Comparison of ENCODE assay signal across 8 cellular contexts in the genomic region with DNA sequence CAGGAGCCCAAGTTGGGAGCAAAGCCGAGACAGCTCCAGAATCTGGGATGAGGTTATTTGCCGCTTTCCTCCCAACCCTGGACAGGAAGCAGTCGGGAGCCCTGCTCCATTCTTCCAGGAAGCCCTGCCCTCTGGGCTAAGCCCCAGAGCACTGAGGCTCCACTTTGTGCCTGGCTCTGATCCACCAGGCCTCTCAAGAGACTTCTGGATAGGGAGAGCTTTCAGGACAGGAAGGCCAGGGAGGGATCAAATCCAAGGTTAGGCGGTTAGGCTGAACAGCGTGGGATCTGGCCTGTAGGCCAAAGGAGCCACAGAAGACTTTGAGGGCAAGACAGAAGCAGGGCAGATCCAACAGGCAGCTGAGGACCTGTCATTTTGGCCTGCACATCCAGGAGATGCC. TPM values are rescaled to one million over a fixed set of nuclear protein-coding genes. Genes with fewer than 3 reads are reported as not detected.
A peak's percentile ranks its signal among the peaks of the same experiment; 100 is the strongest.
DNase-seq lines count a peak whose midpoint lies in the region; ATAC-seq and TF ChIP-seq lines count a peak whose summit lies in the region.

No MANE protein-coding gene starts in this region.

- BruUV-seq in Caco-2 (replicated peaks; lab: Mats Ljungman, UMichigan), result no TSS peak

- H3K27me3 Mint-ChIP-seq in Caco-2 (ENCODE audit: insufficient read depth, unreplicated experiment), result no peaks in the 10 kb centered on the region

- H3K4me1 Mint-ChIP-seq in Caco-2 (ENCODE audit: low read depth, unreplicated experiment), result peaks cover 18% of the 10 kb centered on the region

- intact Hi-C loops in Caco-2 (cut with micrococcal nuclease; ENCODE audit: unreplicated experiment), result loop anchor here (5.0 kb wide), 1 partner anchor 46 kb away; no protein-coding TSS in a partner anchor

- peak overlapping the region; percentile 60 to 69 for H3K9ac ChIP-seq in duodenal mucosa (ENCODE audit: low read depth in 1 of 2, low read length in 2 of 2)
- H3K9ac ChIP-seq in mucosa of rectum (ENCODE audit: low read depth in 1 of 2, low read length in 2 of 2), result peak overlapping the region; percentile 70

- CTCF ChIA-PET in Caco-2 (lab: Charles Lee), result interaction anchor here (1.0 kb wide), 2 partner anchors 18 kb away, joined by 3 to 5 read pairs; no protein-coding TSS in a partner anchor

- DNase-seq in Caco-2, result no peak
- DNase-seq in NCI-H1092 treated with DMSO at 0.1 percent for 48 hours (lab: John Stamatoyannopoulos, UW), result peak; percentile 39
- no peak for DNase-seq in NCI-H345 (lab: John Stamatoyannopoulos, UW)
- DNase-seq in GM19240 (ENCODE audit: insufficient read length, low spot score), result no peak
- DNase-seq in CD1c-positive myeloid dendritic cell (ENCODE audit: extremely low spot score), result no peak

- H3K36me3 Mint-ChIP-seq in Caco-2 (ENCODE audit: insufficient read depth, unreplicated experiment), result peaks cover 6% of the 10 kb centered on the region

- H3K9me3 Mint-ChIP-seq in Caco-2 (ENCODE audit: unreplicated experiment), result no peaks in the 10 kb centered on the region

- no peak for TF ChIP-seq CTCF in Caco-2 (IDR thresholded peaks at IDR 0.05; ENCODE audit: insufficient read depth in 1 of 2, low read depth in 1 of 2, low read length in 1 of 2, severe bottlenecking in 1 of 2, unreplicated experiment in 1 of 2)

- peak overlapping the region; percentile 61 for H3K4me3 ChIP-seq in Caco-2 (ENCODE audit: low read depth, low read length)
- H3K4me3 ChIP-seq in duodenal mucosa (ENCODE audit: low read depth in 1 of 2, low read length in 2 of 2), result peak overlapping the region; percentile 68 to 81
- peak overlapping the region; percentile 82 to 83 for H3K4me3 ChIP-seq in mucosa of rectum (ENCODE audit: low read length in 2 of 2)

- H3K9me3 ChIP-seq in Caco-2 (no peaks in the 10 kb centered on the region), duodenal mucosa (ENCODE audit: control insufficient read depth in 1 of 2, low read length in 2 of 2) (no peaks in the 10 kb centered on the region), mucosa of rectum (ENCODE audit: control insufficient read depth in 2 of 2, low read length in 2 of 2) (no peaks in the 10 kb centered on the region)

- POLR2A ChIA-PET in Caco-2 (lab: Charles Lee), result no interaction called here

- H3K4me1 ChIP-seq in Caco-2 (peaks cover 4% of the 10 kb centered on the region; the same call in 1 of the 2 replicates), duodenal mucosa (ENCODE audit: control insufficient read depth in 1 of 2, insufficient read depth in 2 of 2, low read length in 2 of 2) (peaks cover 66 to 71% of the 10 kb centered on the region in 2 donors), mucosa of rectum (ENCODE audit: control insufficient read depth in 2 of 2, insufficient read depth in 2 of 2, low read length in 2 of 2) (peaks cover 16 to 26% of the 10 kb centered on the region in 2 donors)

- H3K36me3 ChIP-seq in Caco-2 (ENCODE audit: control insufficient read depth, insufficient read depth, low read length) (no peaks in the 10 kb centered on the region), duodenal mucosa (ENCODE audit: control insufficient read depth in 1 of 2, insufficient read depth in 2 of 2, low read length in 2 of 2) (no peaks in the 10 kb centered on the region), mucosa of rectum (ENCODE audit: control insufficient read depth in 2 of 2, insufficient read depth in 2 of 2, low read length in 2 of 2) (peaks cover 0 to 2% of the 10 kb centered on the region in 2 donors)

- peak overlapping the region; percentile 72 for H3K4me3 Mint-ChIP-seq in Caco-2 (ENCODE audit: unreplicated experiment)

- no peak for ATAC-seq in GM18517 (IDR thresholded peaks at IDR 0.05; ENCODE audit: unreplicated experiment)

- H3K27ac ChIP-seq in duodenal mucosa (ENCODE audit: low read depth, low read length) (peak overlapping the region; percentile 51), mucosa of rectum (ENCODE audit: low read depth in 2 of 2, low read length in 2 of 2) (peak overlapping the region; percentile 59 to 81)

- H3K27ac Mint-ChIP-seq in Caco-2 (ENCODE audit: unreplicated experiment), result no peak overlapping the region

- H3K27me3 ChIP-seq in Caco-2 (replicated peaks; ENCODE audit: control insufficient read depth, insufficient read depth, low read length) (no peaks in the 10 kb centered on the region), duodenal mucosa (ENCODE audit: control insufficient read depth in 1 of 2, insufficient read depth in 2 of 2, low read length in 2 of 2) (no peaks in the 10 kb centered on the region), mucosa of rectum (ENCODE audit: control insufficient read depth in 2 of 2, insufficient read depth in 2 of 2, low read length in 2 of 2) (no peaks in the 10 kb centered on the region)

RNA-seq across cellular contexts. Expression of gene STOML1, which starts 0.8 kb away (rescaled TPM):
- total RNA-seq in Caco-2 (2022), result 7.6 TPM in 2 replicates

RNA-seq across cellular contexts. Expression of gene PML, which starts 3.3 kb away (rescaled TPM):
- total RNA-seq in Caco-2 (2022), result 18.7 and 19.5 TPM in 2 replicates
